Comparison of ENCODE assay signal across 2 cellular contexts in the genomic region with DNA sequence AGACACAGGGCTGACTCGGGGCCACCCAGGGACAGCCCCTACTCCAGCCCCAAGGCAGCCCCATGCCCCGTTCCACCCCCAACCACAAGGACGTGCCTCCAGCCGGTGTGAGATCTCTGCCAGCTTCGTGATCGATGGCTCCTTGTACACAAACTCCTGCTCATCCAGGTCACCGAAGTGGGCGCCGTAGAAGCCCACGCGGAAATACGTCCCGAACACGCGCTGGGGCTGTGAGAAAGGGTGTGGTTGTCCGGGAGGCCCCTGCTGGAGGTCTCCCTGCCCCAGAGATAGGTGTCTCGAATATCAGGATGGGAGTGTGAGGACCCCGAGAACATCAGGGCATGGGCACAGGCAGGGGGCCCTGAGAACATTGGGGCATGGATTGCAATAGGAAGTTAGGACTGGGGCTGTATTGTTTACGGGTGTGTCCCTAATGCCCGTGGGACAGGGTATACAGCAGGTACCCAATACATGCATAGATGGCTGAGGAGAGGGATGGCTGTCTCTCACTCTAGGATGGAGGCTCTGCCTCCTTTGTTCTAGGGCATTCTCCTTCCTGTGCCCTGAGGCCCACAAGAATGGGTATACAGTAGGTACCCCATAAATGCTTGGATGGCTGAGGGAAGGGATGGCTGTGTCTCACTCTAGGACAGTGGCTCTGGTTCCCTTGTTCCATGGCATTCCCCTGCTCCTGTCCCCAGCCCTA.
TF ChIP-seq lines count a peak whose summit lies in the region.

No MANE protein-coding gene starts in this region.

TF ChIP-seq in SK-N-SH, 30 proteins besides CTCF, POLR2A, EP300 and RAD21:
- no peak for TF ChIP-seq POLR2AphosphoS5 (IDR thresholded peaks at IDR 0.05; ENCODE audit: low read depth, low read length)
- no peak for TF ChIP-seq FOSL2 (IDR thresholded peaks at IDR 0.05; ENCODE audit: borderline replicate concordance, low read depth)
- TF ChIP-seq RCOR1 (IDR thresholded peaks at IDR 0.05; ENCODE audit: low read length): no peak
- no peak for TF ChIP-seq SMC3 (IDR thresholded peaks at IDR 0.05; ENCODE audit: low read depth, low read length)
- no peak for TF ChIP-seq PBX3 (IDR thresholded peaks at IDR 0.05)
- TF ChIP-seq, protein P1, sequence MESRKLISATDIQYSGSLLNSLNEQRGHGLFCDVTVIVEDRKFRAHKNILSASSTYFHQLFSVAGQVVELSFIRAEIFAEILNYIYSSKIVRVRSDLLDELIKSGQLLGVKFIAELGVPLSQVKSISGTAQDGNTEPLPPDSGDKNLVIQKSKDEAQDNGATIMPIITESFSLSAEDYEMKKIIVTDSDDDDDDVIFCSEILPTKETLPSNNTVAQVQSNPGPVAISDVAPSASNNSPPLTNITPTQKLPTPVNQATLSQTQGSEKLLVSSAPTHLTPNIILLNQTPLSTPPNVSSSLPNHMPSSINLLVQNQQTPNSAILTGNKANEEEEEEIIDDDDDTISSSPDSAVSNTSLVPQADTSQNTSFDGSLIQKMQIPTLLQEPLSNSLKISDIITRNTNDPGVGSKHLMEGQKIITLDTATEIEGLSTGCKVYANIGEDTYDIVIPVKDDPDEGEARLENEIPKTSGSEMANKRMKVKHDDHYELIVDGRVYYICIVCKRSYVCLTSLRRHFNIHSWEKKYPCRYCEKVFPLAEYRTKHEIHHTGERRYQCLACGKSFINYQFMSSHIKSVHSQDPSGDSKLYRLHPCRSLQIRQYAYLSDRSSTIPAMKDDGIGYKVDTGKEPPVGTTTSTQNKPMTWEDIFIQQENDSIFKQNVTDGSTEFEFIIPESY (IDR thresholded peaks at IDR 0.05; ENCODE audit: borderline replicate concordance, low read depth): no peak
- no peak for TF ChIP-seq TAF1 (IDR thresholded peaks at IDR 0.05; ENCODE audit: borderline replicate concordance, low read depth, low read length)
- TF ChIP-seq RXRA (IDR thresholded peaks at IDR 0.05; ENCODE audit: borderline replicate concordance, low read depth): no peak
- TF ChIP-seq, protein P2, sequence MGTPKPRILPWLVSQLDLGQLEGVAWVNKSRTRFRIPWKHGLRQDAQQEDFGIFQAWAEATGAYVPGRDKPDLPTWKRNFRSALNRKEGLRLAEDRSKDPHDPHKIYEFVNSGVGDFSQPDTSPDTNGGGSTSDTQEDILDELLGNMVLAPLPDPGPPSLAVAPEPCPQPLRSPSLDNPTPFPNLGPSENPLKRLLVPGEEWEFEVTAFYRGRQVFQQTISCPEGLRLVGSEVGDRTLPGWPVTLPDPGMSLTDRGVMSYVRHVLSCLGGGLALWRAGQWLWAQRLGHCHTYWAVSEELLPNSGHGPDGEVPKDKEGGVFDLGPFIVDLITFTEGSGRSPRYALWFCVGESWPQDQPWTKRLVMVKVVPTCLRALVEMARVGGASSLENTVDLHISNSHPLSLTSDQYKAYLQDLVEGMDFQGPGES (IDR thresholded peaks at IDR 0.05; ENCODE audit: low read depth, low read length): no peak
- no peak for TF ChIP-seq NFIC (IDR thresholded peaks at IDR 0.05; ENCODE audit: borderline replicate concordance)
- no peak for TF ChIP-seq MEF2A (IDR thresholded peaks at IDR 0.05; ENCODE audit: borderline replicate concordance, low read depth)
- TF ChIP-seq MAX (IDR thresholded peaks at IDR 0.05; ENCODE audit: low read depth): no peak

TF ChIP-seq in SK-N-SH treated with all-trans-retinoic acid at 6 μM for 48 hours, 23 proteins besides CTCF, POLR2A, EP300 and RAD21:
- no peak for TF ChIP-seq ISL1 (CRISPR knock-in tag; IDR thresholded peaks at IDR 0.05)
- no peak for TF ChIP-seq ESRRG (CRISPR knock-in tag; IDR thresholded peaks at IDR 0.05)
- no peak for TF ChIP-seq PATZ1 (CRISPR knock-in tag; IDR thresholded peaks at IDR 0.05; ENCODE audit: borderline replicate concordance)
- TF ChIP-seq ZC3H10 (CRISPR knock-in tag; IDR thresholded peaks at IDR 0.05): no peak
- TF ChIP-seq BACH2 (CRISPR knock-in tag; IDR thresholded peaks at IDR 0.05; ENCODE audit: borderline replicate concordance): no peak
- TF ChIP-seq SNAI2 (CRISPR knock-in tag; IDR thresholded peaks at IDR 0.05): no peak
- no peak for TF ChIP-seq TCF4 (CRISPR knock-in tag; IDR thresholded peaks at IDR 0.05; ENCODE audit: borderline replicate concordance)
TF ChIP-seq in SK-N-SH treated with all-trans-retinoic acid at 6 μM for 48 hours: peak in this region for 0.
